29 cellular contexts compared by ENCODE assay signal in the genomic region with DNA sequence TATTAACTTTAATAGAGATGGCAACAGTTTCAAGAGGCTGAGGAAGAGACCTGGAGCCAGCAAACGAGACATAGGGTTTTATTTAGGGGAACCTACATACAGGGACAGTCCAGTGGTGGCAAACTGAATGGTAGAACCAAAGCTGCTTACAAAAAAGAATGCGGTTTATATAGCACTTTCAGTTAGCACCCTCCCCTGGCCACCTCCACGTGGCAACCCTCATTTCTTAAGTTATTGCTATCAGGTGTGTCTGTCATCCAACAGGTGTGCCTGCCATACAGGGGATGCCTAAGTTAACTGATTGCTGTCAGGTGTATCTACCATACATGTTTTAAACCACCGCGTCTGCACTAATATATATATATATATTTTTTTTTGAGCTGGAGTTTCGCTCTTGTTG.
"Had no signal": no experiment of that assay in that cellular context is flagged by ENCODE, and none has a peak within 500 bp of the region (broad histone marks: within the 10 kb centered on the region; RNA-seq: fewer than 3 reads in every experiment).

No MANE protein-coding gene starts in this region.

- H3K27me3 ChIP-seq: neutrophil, ovary, right lobe of liver, sigmoid colon, stomach, thyroid gland, tibial nerve, upper lobe of left lung, vagina had no signal

- H3K36me3 ChIP-seq: neutrophil, ovary, right lobe of liver, sigmoid colon, stomach, thoracic aorta, thyroid gland, tibial nerve, upper lobe of left lung, vagina had no signal

- H3K27me3 Mint-ChIP-seq: stimulated activated naive B cell treated with anti-CD40 and anti-IgM and Interleukin-4, amounts not matched to agents 10 μg/mL and 1 μg/mL and 100 μg/mL, for 72 hours; stimulated activated naive CD8-positive, alpha-beta T cell treated with anti-CD3 and anti-CD28 coated beads, Interleukin-15, Interleukin-2, amounts not matched to agents 100 ng/mL and 50 ng/mL, for 24 hours had no signal

- H3K4me1 Mint-ChIP-seq: neural crest cell; stimulated activated effector memory CD8-positive, alpha-beta T cell treated with anti-CD3 and anti-CD28 coated beads, Interleukin-12 subunit alpha, Interleukin-12 subunit beta, amount 100 ng/mL, for 72 hours had no signal

- H3K4me3 Mint-ChIP-seq: natural killer cell treated with Interleukin-12 subunit alpha and Interleukin-12 subunit beta and Interleukin-15 and Interleukin-18, amount 100 ng/mL, for 72 hours; nephron progenitor cell; neural crest cell; stimulated activated effector memory CD8-positive, alpha-beta T cell treated with anti-CD3 and anti-CD28 coated beads, Interleukin-12 subunit alpha, Interleukin-12 subunit beta, amount 100 ng/mL, for 72 hours; stimulated activated naive B cell treated with anti-CD40 and anti-IgM and Interleukin-4, amounts not matched to agents 10 μg/mL and 1 μg/mL and 100 μg/mL, for 72 hours; stimulated activated naive CD8-positive, alpha-beta T cell treated with anti-CD3 and anti-CD28 coated beads, Interleukin-15, Interleukin-2, amounts not matched to agents 100 ng/mL and 50 ng/mL, for 24 hours had no signal

- H3K27ac Mint-ChIP-seq: natural killer cell treated with Interleukin-12 subunit alpha and Interleukin-12 subunit beta and Interleukin-15 and Interleukin-18, amount 100 ng/mL, for 72 hours; nephron progenitor cell; progenitor cell of endocrine pancreas; stimulated activated effector memory CD8-positive, alpha-beta T cell treated with anti-CD3 and anti-CD28 coated beads, Interleukin-12 subunit alpha, Interleukin-12 subunit beta, amount 100 ng/mL, for 72 hours; stimulated activated naive B cell treated with anti-CD40 and anti-IgM and Interleukin-4, amounts not matched to agents 10 μg/mL and 1 μg/mL and 100 μg/mL, for 72 hours; stimulated activated naive CD8-positive, alpha-beta T cell treated with anti-CD3 and anti-CD28 coated beads, Interleukin-15, Interleukin-2, amounts not matched to agents 100 ng/mL and 50 ng/mL, for 24 hours had no signal

- H3K9me3 ChIP-seq: neutrophil, ovary, psoas muscle, right lobe of liver, sigmoid colon, stomach, thoracic aorta, thyroid gland, tibial nerve, upper lobe of left lung, vagina had no signal

- ATAC-seq: natural killer cell treated with Interleukin-12 subunit alpha and Interleukin-12 subunit beta and Interleukin-15 and Interleukin-18, amount 100 ng/mL, for 72 hours; psoas muscle; right cardiac atrium; right lobe of liver; stimulated activated effector memory CD8-positive, alpha-beta T cell treated with anti-CD3 and anti-CD28 coated beads, Interleukin-12 subunit alpha, Interleukin-12 subunit beta, amount 100 ng/mL, for 72 hours; stimulated activated naive B cell treated with anti-CD40 and anti-IgM and Interleukin-4, amounts not matched to agents 10 μg/mL and 1 μg/mL and 100 μg/mL, for 72 hours had no signal

- H2AFZ ChIP-seq: parathyroid adenoma had no signal

- H3K4me1 ChIP-seq: parathyroid adenoma, psoas muscle, right lobe of liver, sigmoid colon, stomach, thyroid gland, upper lobe of left lung, vagina had no signal

- H3K36me3 Mint-ChIP-seq: stimulated activated effector memory CD8-positive, alpha-beta T cell treated with anti-CD3 and anti-CD28 coated beads, Interleukin-12 subunit alpha, Interleukin-12 subunit beta, amount 100 ng/mL, for 72 hours; stimulated activated naive B cell treated with anti-CD40 and anti-IgM and Interleukin-4, amounts not matched to agents 10 μg/mL and 1 μg/mL and 100 μg/mL, for 72 hours had no signal

- H3K27ac ChIP-seq: neutrophil, ovary, parathyroid adenoma, psoas muscle, right lobe of liver, sigmoid colon, stomach, thoracic aorta, thyroid gland, tibial nerve, upper lobe of left lung, vagina had no signal

- H3K79me2 ChIP-seq: parathyroid adenoma had no signal

- H3K9me3 Mint-ChIP-seq: nephron progenitor cell; neural crest cell; stimulated activated effector memory CD8-positive, alpha-beta T cell treated with anti-CD3 and anti-CD28 coated beads, Interleukin-12 subunit alpha, Interleukin-12 subunit beta, amount 100 ng/mL, for 72 hours; stimulated activated naive B cell treated with anti-CD40 and anti-IgM and Interleukin-4, amounts not matched to agents 10 μg/mL and 1 μg/mL and 100 μg/mL, for 72 hours; stimulated activated naive CD8-positive, alpha-beta T cell treated with anti-CD3 and anti-CD28 coated beads, Interleukin-15, Interleukin-2, amounts not matched to agents 100 ng/mL and 50 ng/mL, for 24 hours had no signal

- H3K9ac ChIP-seq: parathyroid adenoma had no signal

- DNase-seq: nephron progenitor cell; nucleus accumbens; ovary; posterior cingulate gyrus; psoas muscle; right cardiac atrium; right lobe of liver; sigmoid colon; small intestine; stimulated activated CD4-positive, alpha-beta T cell treated with anti-CD3 and anti-CD28 coated beads, Interleukin-15, amount 100 ng/mL, for 24 hours; stimulated activated CD4-positive, alpha-beta T cell treated with anti-CD3 and anti-CD28 coated beads, Interleukin-2, amount 100 ng/mL, for 24 hours; stimulated activated CD4-positive, alpha-beta T cell treated with anti-CD3 and anti-CD28 coated beads, Interleukin-2, amount 100 ng/mL, for 48 hours; stimulated activated CD4-positive, alpha-beta T cell treated with anti-CD3 and anti-CD28 coated beads, Interleukin-4, amount 100 ng/mL, for 24 hours; stimulated activated naive B cell treated with anti-CD40 and anti-IgM and Interleukin-4, amounts not matched to agents 10 μg/mL and 1 μg/mL and 100 μg/mL, for 72 hours; stimulated activated naive CD4-positive, alpha-beta T cell treated with Interleukin-2 at 50 U/mL for 16 hours; stomach; thyroid gland; trophoblast cell; upper lobe of left lung had no signal

- H3K4me3 ChIP-seq: ovary, psoas muscle, right lobe of liver, sigmoid colon, stomach, thoracic aorta, thyroid gland, tibial nerve, upper lobe of left lung, vagina had no signal
